8 cellular contexts compared by ENCODE assay signal in the genomic region with DNA sequence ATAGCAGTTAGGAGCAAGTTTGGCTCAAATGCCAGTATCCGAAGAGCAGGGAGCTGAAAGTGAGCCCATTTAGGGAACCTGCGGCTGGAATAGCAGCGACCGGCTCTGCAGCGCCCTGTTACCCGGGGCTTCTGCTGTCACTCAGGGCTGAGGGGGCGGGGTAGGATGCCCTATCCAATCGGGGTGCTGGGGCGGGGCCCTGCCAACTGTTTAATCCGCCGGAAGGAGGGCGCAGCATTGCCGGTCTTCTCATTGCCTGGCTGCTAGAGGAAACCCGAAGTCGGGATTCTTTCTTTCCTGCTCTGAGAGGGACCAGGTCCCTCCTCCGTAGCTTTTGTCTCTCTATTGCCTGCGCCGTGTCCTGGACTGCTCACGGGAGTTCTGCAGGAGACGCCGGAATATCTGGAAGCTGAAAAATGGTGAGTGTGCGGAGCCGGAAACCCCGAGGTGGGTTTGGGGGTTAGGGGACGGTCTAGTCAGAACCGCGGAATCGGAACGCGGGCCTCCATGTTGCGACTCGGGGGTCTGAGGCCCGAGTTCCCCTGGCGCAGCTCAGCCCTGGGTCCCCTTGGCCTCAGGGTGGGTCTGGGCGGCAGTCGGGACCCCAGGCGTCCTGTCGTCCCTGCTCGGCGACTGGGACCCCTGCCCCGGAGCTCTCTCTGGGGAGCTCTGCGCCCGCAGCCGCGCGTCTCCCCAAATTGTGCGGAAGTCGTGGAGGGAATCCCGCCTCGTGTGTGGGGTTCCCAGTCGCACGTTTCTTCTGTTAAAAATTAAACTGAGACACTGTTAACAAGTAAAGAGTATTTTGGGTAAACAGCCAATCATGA. TPM values are rescaled to one million over a fixed set of nuclear protein-coding genes. Genes with fewer than 3 reads are reported as not detected.
A peak's percentile ranks its signal among the peaks of the same experiment; 100 is the strongest.
DNase-seq lines count a peak whose midpoint lies in the region; ATAC-seq and TF ChIP-seq lines count a peak whose summit lies in the region.

No MANE protein-coding gene starts in this region.

- POLR2A ChIA-PET in activated CD8-positive, alpha-beta T cell treated with anti-CD3 and anti-CD28 coated beads for 36 hours (lab: Charles Lee), result interaction anchor here (0.5 to 2.8 kb wide), 21 partner anchors 12 to 191 kb away, joined by 3 to 15 read pairs (median 3); a partner anchor contains a TSS

- ATAC-seq in HG03460 (IDR thresholded peaks at IDR 0.05; ENCODE audit: unreplicated experiment) (peak; percentile 84), memory B cell (ENCODE audit: low read depth) (peak; percentile 92)
- ATAC-seq in activated CD8-positive, alpha-beta T cell treated with anti-CD3 and anti-CD28 coated beads for 36 hours, result peak; percentile 97

- DNase-seq in AG09319 (ENCODE audit: extremely low read depth, low read depth) (peak; percentile 79), NCI-H82 treated with DMSO at 0.1 percent for 48 hours (lab: John Stamatoyannopoulos, UW; ENCODE audit: unreplicated experiment) (peak; percentile 57), memory B cell (ENCODE audit: low spot score in 2 of 2) (peak; percentile 78 to 83)
- peak; percentile 99 for DNase-seq in activated CD8-positive, alpha-beta T cell treated with anti-CD3 and anti-CD28 coated beads for 36 hours
- DNase-seq in effector CD8-positive, alpha-beta T cell (lab: John Stamatoyannopoulos, UW), result peak; percentile 88
- peak; percentile 89 to 97 (median 92) for DNase-seq in stimulated activated CD4-positive, alpha-beta T cell treated with anti-CD3 and anti-CD28 coated beads, TNF-alpha, amount 100 ng/mL, for 48 hours (ENCODE audit: low read depth in 3 of 3)

- TF ChIP-seq CTCF in AG09319 (IDR thresholded peaks at IDR 0.05; ENCODE audit: low read depth, low read length), result no peak
- no peak for TF ChIP-seq CTCF in activated CD8-positive, alpha-beta T cell treated with anti-CD3 and anti-CD28 coated beads for 36 hours (IDR thresholded peaks at IDR 0.05)

- peaks cover 3% of the 10 kb centered on the region for H3K9me3 Mint-ChIP-seq in activated CD8-positive, alpha-beta T cell treated with anti-CD3 and anti-CD28 coated beads for 36 hours
- H3K9me3 Mint-ChIP-seq in memory B cell, result no peaks in the 10 kb centered on the region

- CTCF ChIA-PET in activated CD8-positive, alpha-beta T cell treated with anti-CD3 and anti-CD28 coated beads for 36 hours (lab: Charles Lee), result interaction anchor here (0.6 to 8.3 kb wide), 15 partner anchors 10 to 190 kb away, joined by 3 to 88 read pairs (median 7); a partner anchor contains a TSS

- intact Hi-C loops in activated CD8-positive, alpha-beta T cell treated with anti-CD3 and anti-CD28 coated beads for 36 hours (cut with micrococcal nuclease), result loop anchor here (2.0 kb wide), 1 partner anchor 63 kb away; a partner anchor contains a TSS

- H3K27me3 Mint-ChIP-seq in activated CD8-positive, alpha-beta T cell treated with anti-CD3 and anti-CD28 coated beads for 36 hours, result no peaks in the 10 kb centered on the region
- H3K27me3 Mint-ChIP-seq in memory B cell, result no peaks in the 10 kb centered on the region

- TF ChIP-seq POLR2A in GM19099 (IDR thresholded peaks at IDR 0.05; ENCODE audit: extremely low read depth, insufficient read length, low read depth), result peak; percentile 79

- peak overlapping the region; percentile 94 for H3K4me3 Mint-ChIP-seq in activated CD8-positive, alpha-beta T cell treated with anti-CD3 and anti-CD28 coated beads for 36 hours
- peak overlapping the region; percentile 91 for H3K4me3 Mint-ChIP-seq in memory B cell

- H3K27ac Mint-ChIP-seq in activated CD8-positive, alpha-beta T cell treated with anti-CD3 and anti-CD28 coated beads for 36 hours, result peak overlapping the region; percentile 97
- peak overlapping the region; percentile 93 for H3K27ac Mint-ChIP-seq in memory B cell

- H3K36me3 Mint-ChIP-seq in activated CD8-positive, alpha-beta T cell treated with anti-CD3 and anti-CD28 coated beads for 36 hours (ENCODE audit: low read depth), result peaks cover 8% of the 10 kb centered on the region
- H3K36me3 Mint-ChIP-seq in memory B cell, result no peaks in the 10 kb centered on the region

- H3K4me1 Mint-ChIP-seq in activated CD8-positive, alpha-beta T cell treated with anti-CD3 and anti-CD28 coated beads for 36 hours (ENCODE audit: low read depth), result peaks cover 31% of the 10 kb centered on the region
- peaks cover 8% of the 10 kb centered on the region for H3K4me1 Mint-ChIP-seq in memory B cell

RNA-seq across cellular contexts. Expression of a gene that starts 22.8 kb away (rescaled TPM):
- total RNA-seq in activated CD8-positive, alpha-beta T cell treated with anti-CD3 and anti-CD28 coated beads for 36 hours, result 1 to 10 TPM in 1 of 2 experiments, under 1 TPM in 1; 0.83 to 1.7 TPM

RNA-seq across cellular contexts. Expression of a gene that starts 47.9 kb away (rescaled TPM):
- 1 to 10 TPM; 1.5 to 2.1 TPM for total RNA-seq in activated CD8-positive, alpha-beta T cell treated with anti-CD3 and anti-CD28 coated beads for 36 hours

Comparison
In these comparisons a context has a peak if more than half of its experiments do, and no peak if none do; other contexts are left out.
1. Peak in every context shown above with its lines: DNase-seq and ATAC-seq.